ENCODE assay signal across 2 cellular contexts in genomic region chr3:46402902-46403301, GRCh38. TPM values are rescaled to one million over a fixed set of nuclear protein-coding genes. Genes with fewer than 3 reads are reported as not detected.
"Had no signal": no experiment of that assay in that cellular context is flagged by ENCODE, and none has a peak within 500 bp of the region (broad histone marks: within the 10 kb centered on the region; RNA-seq: fewer than 3 reads in every experiment).

No MANE protein-coding gene starts in this region.

RNA-seq across cellular contexts. Expression of gene CCRL2, which starts 4.2 kb away (rescaled TPM):
- total RNA-seq: vagina had no signal

RNA-seq across cellular contexts. Expression of gene CCR5, which starts 32.2 kb away (rescaled TPM):
- total RNA-seq: temporal lobe had no signal
